ENCODE assay signal across 26 cellular contexts in the genomic region with DNA sequence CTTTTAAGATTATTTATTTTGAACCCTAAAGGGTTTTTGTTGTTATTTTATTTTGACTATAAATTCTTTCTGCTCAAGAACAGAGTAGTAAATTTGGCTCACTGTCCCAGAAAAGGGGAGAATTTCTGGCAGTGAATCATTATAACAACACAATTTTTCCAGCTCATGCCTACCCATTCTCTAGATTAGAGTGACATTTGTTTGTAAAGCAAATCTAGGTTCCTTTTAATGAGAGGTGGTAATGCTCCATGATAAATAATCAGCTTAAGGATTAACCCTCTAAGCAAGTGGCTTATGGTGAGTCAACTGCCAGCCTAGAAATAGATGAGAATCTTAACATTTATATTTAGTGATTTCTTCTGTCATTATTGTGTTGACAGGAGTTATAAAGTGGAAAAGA.
DNase-seq lines count a peak whose midpoint lies in the region; ATAC-seq and TF ChIP-seq lines count a peak whose summit lies in the region.
"Had no signal": no experiment of that assay in that cellular context is flagged by ENCODE, and none has a peak within 500 bp of the region (broad histone marks: within the 10 kb centered on the region; RNA-seq: fewer than 3 reads in every experiment).

No MANE protein-coding gene starts in this region.

- H3K36me3 Mint-ChIP-seq in activated CD4-positive, alpha-beta T cell treated with anti-CD3 and anti-CD28 coated beads, Interleukin-2, amount 10 ng/mL, durations not matched to agents 7 days and 5 days (ENCODE audit: low read depth) = no peaks in the 10 kb centered on the region
- H3K36me3 Mint-ChIP-seq: CD8-positive, alpha-beta T cell had no signal

- no peak for DNase-seq in left ventricle myocardium inferior
- DNase-seq in heart left ventricle = no peak
- DNase-seq in astrocyte of the spinal cord (ENCODE audit: low read depth, low spot score) = peak; percentile 24
- DNase-seq in iris pigment epithelial cell (ENCODE audit: low read depth) = peak; percentile 10
- no peak for DNase-seq in activated CD4-positive, alpha-beta T cell treated with anti-CD3 and anti-CD28 coated beads for 48 hours
- DNase-seq in HUDEP-2 (lab: John Stamatoyannopoulos, UW; ENCODE audit: unreplicated experiment in 76 of 76) = no peak
- DNase-seq in activated CD4-positive, alpha-beta T cell treated with anti-CD3 and anti-CD28 coated beads, Interleukin-2, amount 10 ng/mL, durations not matched to agents 7 days and 5 days = no peak
- DNase-seq: 8988T; AML-193; C1 segment of cervical spinal cord; CD8-positive, alpha-beta T cell; DMS53; EL; GF-D8; GM23248; H9; KBM-7; NCI-H1105; NCI-H146; NCI-H2029; NCI-H345; OCI-M1 had no signal

- H3K36me3 ChIP-seq in left ventricle myocardium inferior (no peaks in the 10 kb centered on the region), heart left ventricle (no peaks in the 10 kb centered on the region)
- H3K36me3 ChIP-seq: SJSA1 had no signal

- no peak overlapping the region for H3K4me3 Mint-ChIP-seq in activated CD4-positive, alpha-beta T cell treated with anti-CD3 and anti-CD28 coated beads, Interleukin-2, amount 10 ng/mL, durations not matched to agents 7 days and 5 days
- H3K4me3 Mint-ChIP-seq: CD8-positive, alpha-beta T cell; H9 had no signal

- TF ChIP-seq CTCF in left ventricle myocardium inferior (IDR thresholded peaks at IDR 0.05; ENCODE audit: borderline replicate concordance) (no peak), heart left ventricle (IDR thresholded peaks at IDR 0.05) (no peak), astrocyte of the spinal cord (IDR thresholded peaks at IDR 0.05; ENCODE audit: low read depth, low read length) (no peak)

- POLR2A ChIA-PET in activated CD4-positive, alpha-beta T cell treated with anti-CD3 and anti-CD28 coated beads, Interleukin-2, amount 10 ng/mL, durations not matched to agents 7 days and 5 days (lab: Charles Lee) = no interaction called here

- no peaks in the 10 kb centered on the region for H3K27me3 Mint-ChIP-seq in activated CD4-positive, alpha-beta T cell treated with anti-CD3 and anti-CD28 coated beads, Interleukin-2, amount 10 ng/mL, durations not matched to agents 7 days and 5 days

- peaks cover 31% of the 10 kb centered on the region for H3K4me1 ChIP-seq in left ventricle myocardium inferior
- H3K4me1 ChIP-seq in heart left ventricle = peaks cover 0 to 28% (median 8%) of the 10 kb centered on the region in 12 donors
- H3K4me1 ChIP-seq: SJSA1 had no signal

- no peaks in the 10 kb centered on the region for H3K4me1 Mint-ChIP-seq in activated CD4-positive, alpha-beta T cell treated with anti-CD3 and anti-CD28 coated beads, Interleukin-2, amount 10 ng/mL, durations not matched to agents 7 days and 5 days

- in situ Hi-C loops in astrocyte of the spinal cord (cut with HindIII; ENCODE audit: low sequenced_read_pairs) = no loop called here

- H3K9me3 ChIP-seq in left ventricle myocardium inferior (replicated peaks) = peaks cover 18% of the 10 kb centered on the region
- peaks cover 0 to 21% (median 2%) of the 10 kb centered on the region in 12 donors for H3K9me3 ChIP-seq in heart left ventricle
- H3K9me3 ChIP-seq: SJSA1 had no signal

- peaks cover 5% of the 10 kb centered on the region for H3K9me3 Mint-ChIP-seq in activated CD4-positive, alpha-beta T cell treated with anti-CD3 and anti-CD28 coated beads, Interleukin-2, amount 10 ng/mL, durations not matched to agents 7 days and 5 days

- H3K4me3 ChIP-seq in left ventricle myocardium inferior (no peak overlapping the region), heart left ventricle (no peak overlapping the region), astrocyte of the spinal cord (ENCODE audit: low read depth, low read length) (no peak overlapping the region)
- H3K4me3 ChIP-seq: GM23248, SJSA1 had no signal

- H3K27me3 ChIP-seq in left ventricle myocardium inferior (ENCODE audit: low read depth) = no peaks in the 10 kb centered on the region
- H3K27me3 ChIP-seq in heart left ventricle = no peaks in the 10 kb centered on the region
- H3K27me3 ChIP-seq: SJSA1 had no signal

- intact Hi-C loops in left ventricle myocardium inferior (cut with micrococcal nuclease) (no loop called here), heart left ventricle (cut with DNase I) (loop anchor here in 3 of 10 donors (5.0 to 10.0 kb wide), 4 partner anchors 120 to 253 kb away; no protein-coding TSS in a partner anchor)

- no peak overlapping the region for H3K27ac Mint-ChIP-seq in activated CD4-positive, alpha-beta T cell treated with anti-CD3 and anti-CD28 coated beads, Interleukin-2, amount 10 ng/mL, durations not matched to agents 7 days and 5 days
- H3K27ac Mint-ChIP-seq: CD8-positive, alpha-beta T cell; H9 had no signal

- H3K27ac ChIP-seq in left ventricle myocardium inferior (replicated peaks) (peak overlapping the region; percentile 42), heart left ventricle (no peak overlapping the region)
- H3K27ac ChIP-seq: GM23248, HL-60, SJSA1 had no signal

- ATAC-seq in heart left ventricle (no peak), GM21526 (IDR thresholded peaks at IDR 0.05; ENCODE audit: low FRiP score, unreplicated experiment) (no peak)
- ATAC-seq: CD8-positive, alpha-beta T cell; Right ventricle myocardium inferior had no signal

- CTCF ChIA-PET in activated CD4-positive, alpha-beta T cell treated with anti-CD3 and anti-CD28 coated beads, Interleukin-2, amount 10 ng/mL, durations not matched to agents 7 days and 5 days (lab: Charles Lee) = no interaction called here

- no peak for TF ChIP-seq POLR2A in heart left ventricle (IDR thresholded peaks at IDR 0.05)

Comparison
In these comparisons a context has a peak if more than half of its experiments do, and no peak if none do; other contexts are left out.
1. DNase-seq: peak in astrocyte of the spinal cord (single experiment) and iris pigment epithelial cell (single experiment); none in left ventricle myocardium inferior (single experiment), heart left ventricle (0 of 5), activated CD4-positive, alpha-beta T cell treated with anti-CD3 and anti-CD28 coated beads for 48 hours (single experiment), HUDEP-2 (0 of 76) and activated CD4-positive, alpha-beta T cell treated with anti-CD3 and anti-CD28 coated beads, Interleukin-2, amount 10 ng/mL, durations not matched to agents 7 days and 5 days (single experiment).